ENCODE assay signal across 15 cellular contexts in genomic region chr6:52524921-52525320, GRCh38.
"Had no signal": no experiment of that assay in that cellular context is flagged by ENCODE, and none has a peak within 500 bp of the region (broad histone marks: within the 10 kb centered on the region; RNA-seq: fewer than 3 reads in every experiment).

No MANE protein-coding gene starts in this region.

- H3K27me3 ChIP-seq: colonic mucosa, ovary had no signal

- DNase-seq: activated CD4-positive, alpha-beta T cell treated with anti-CD3 and anti-CD28 coated beads, Interleukin-2, amount 10 ng/mL, durations not matched to agents 24 days and 14 days; activated CD4-positive, CD25-positive, alpha-beta regulatory T cell; activated CD8-positive, alpha-beta memory T cell treated with anti-CD3 and anti-CD28 coated beads, Interleukin-2, amount 50 U/mL, for 48 hours; activated gamma-delta T cell; activated T-cell treated with anti-CD3 and anti-CD28 coated beads, Interleukin-2, amount 50 U/mL, for 72 hours; amniotic stem cell; colonic mucosa; left colon; lower lobe of right lung; ovary; stimulated activated CD4-positive, alpha-beta T cell treated with anti-CD3 and anti-CD28 coated beads, Interleukin-2, amount 100 ng/mL, for 24 hours had no signal

- H3K27me3 Mint-ChIP-seq: activated CD4-positive, alpha-beta T cell treated with anti-CD3 and anti-CD28 coated beads, Interleukin-2, amount 10 ng/mL, durations not matched to agents 24 days and 14 days; activated naive CD8-positive, alpha-beta T cell had no signal

- H3K36me3 Mint-ChIP-seq: mesothelial cell of epicardium had no signal

- H3K9me3 ChIP-seq: colonic mucosa, lower lobe of right lung, ovary had no signal

- H3K9me3 Mint-ChIP-seq: activated CD4-positive, alpha-beta T cell treated with anti-CD3 and anti-CD28 coated beads, Interleukin-2, amount 10 ng/mL, durations not matched to agents 24 days and 14 days; activated T-cell treated with anti-CD3 and anti-CD28 coated beads, Interleukin-2, amount 50 U/mL, for 72 hours; mesothelial cell of epicardium; stimulated activated effector memory CD8-positive, alpha-beta T cell treated with anti-CD3 and anti-CD28 coated beads, Interleukin-12 subunit alpha, Interleukin-12 subunit beta, amount 100 ng/mL, for 72 hours had no signal

- H3K27ac Mint-ChIP-seq: activated CD4-positive, alpha-beta T cell treated with anti-CD3 and anti-CD28 coated beads, Interleukin-2, amount 10 ng/mL, durations not matched to agents 24 days and 14 days; activated naive CD8-positive, alpha-beta T cell; activated T-cell treated with anti-CD3 and anti-CD28 coated beads, Interleukin-2, amount 50 U/mL, for 72 hours; mesothelial cell of epicardium; stimulated activated effector memory CD8-positive, alpha-beta T cell treated with anti-CD3 and anti-CD28 coated beads, Interleukin-12 subunit alpha, Interleukin-12 subunit beta, amount 100 ng/mL, for 72 hours had no signal

- H3K4me3 Mint-ChIP-seq: activated CD4-positive, alpha-beta T cell treated with anti-CD3 and anti-CD28 coated beads, Interleukin-2, amount 10 ng/mL, durations not matched to agents 24 days and 14 days; activated naive CD8-positive, alpha-beta T cell; activated T-cell treated with anti-CD3 and anti-CD28 coated beads, Interleukin-2, amount 50 U/mL, for 72 hours; mesothelial cell of epicardium; stimulated activated effector memory CD8-positive, alpha-beta T cell treated with anti-CD3 and anti-CD28 coated beads, Interleukin-12 subunit alpha, Interleukin-12 subunit beta, amount 100 ng/mL, for 72 hours had no signal

- H3K36me3 ChIP-seq: colonic mucosa, lower lobe of right lung, ovary had no signal

- H3K4me3 ChIP-seq: colonic mucosa, lower lobe of right lung, ovary had no signal

- ATAC-seq: activated T-cell treated with anti-CD3 and anti-CD28 coated beads, Interleukin-2, amount 50 U/mL, for 72 hours; esophagus mucosa; left colon; lower lobe of right lung; stimulated activated effector memory CD8-positive, alpha-beta T cell treated with anti-CD3 and anti-CD28 coated beads, Interleukin-12 subunit alpha, Interleukin-12 subunit beta, amount 100 ng/mL, for 72 hours had no signal

- H3K27ac ChIP-seq: colonic mucosa, lower lobe of right lung, ovary had no signal

- H3K4me1 Mint-ChIP-seq: activated CD4-positive, alpha-beta T cell treated with anti-CD3 and anti-CD28 coated beads, Interleukin-2, amount 10 ng/mL, durations not matched to agents 24 days and 14 days had no signal
